Comparison of ENCODE assay signal across 1 cellular context in the genomic region with DNA sequence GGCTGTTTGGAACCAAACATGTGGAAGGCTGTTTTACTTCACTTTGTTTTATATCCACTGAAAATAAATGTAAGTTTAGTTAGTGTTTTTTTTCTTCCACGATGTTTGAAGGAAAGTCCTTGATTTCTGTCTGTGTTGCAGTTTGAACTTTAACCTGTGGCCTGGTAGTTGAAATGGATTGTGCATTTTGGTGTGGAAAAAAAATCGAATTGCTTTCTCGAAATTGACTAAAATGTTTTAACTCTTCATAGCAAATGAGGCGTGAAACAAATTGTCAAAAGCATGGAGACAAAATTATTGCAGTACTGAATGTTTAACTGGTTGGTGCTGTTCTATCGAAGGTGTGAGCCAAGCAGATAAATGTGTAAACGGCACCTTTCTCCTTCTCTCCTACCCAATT.
TF ChIP-seq lines count a peak whose summit lies in the region.

No MANE protein-coding gene starts in this region.

TF ChIP-seq in HepG2, 621 proteins besides CTCF, POLR2A, EP300 and RAD21 (continued from another document):
- TF ChIP-seq PAXIP1 (CRISPR knock-in tag; conservative IDR thresholded peaks at IDR 0.05), result peak; percentile 22; the same call in 1 of the 2 replicates
- no peak for TF ChIP-seq CHCHD3 (CRISPR knock-in tag; IDR thresholded peaks at IDR 0.05)
- 0 out of 2 replicates have a peak, but pooled peaks have one; percentile 26 for TF ChIP-seq ATF1 (CRISPR knock-in tag; IDR thresholded peaks at IDR 0.05)
- TF ChIP-seq, protein P1, sequence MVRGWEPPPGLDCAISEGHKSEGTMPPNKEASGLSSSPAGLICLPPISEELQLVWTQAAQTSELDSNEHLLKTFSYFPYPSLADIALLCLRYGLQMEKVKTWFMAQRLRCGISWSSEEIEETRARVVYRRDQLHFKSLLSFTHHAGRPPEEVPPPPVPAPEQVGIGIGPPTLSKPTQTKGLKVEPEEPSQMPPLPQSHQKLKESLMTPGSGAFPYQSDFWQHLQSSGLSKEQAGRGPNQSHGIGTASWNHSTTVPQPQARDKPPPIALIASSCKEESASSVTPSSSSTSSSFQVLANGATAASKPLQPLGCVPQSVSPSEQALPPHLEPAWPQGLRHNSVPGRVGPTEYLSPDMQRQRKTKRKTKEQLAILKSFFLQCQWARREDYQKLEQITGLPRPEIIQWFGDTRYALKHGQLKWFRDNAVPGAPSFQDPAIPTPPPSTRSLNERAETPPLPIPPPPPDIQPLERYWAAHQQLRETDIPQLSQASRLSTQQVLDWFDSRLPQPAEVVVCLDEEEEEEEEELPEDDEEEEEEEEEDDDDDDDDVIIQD (CRISPR knock-in tag; IDR thresholded peaks at IDR 0.05; ENCODE audit: low read depth), result peak; percentile 88; the same call in 1 of the 2 replicates
- no peak for TF ChIP-seq JUNB (CRISPR knock-in tag; IDR thresholded peaks at IDR 0.05; ENCODE audit: borderline replicate concordance)
- TF ChIP-seq, protein P2, sequence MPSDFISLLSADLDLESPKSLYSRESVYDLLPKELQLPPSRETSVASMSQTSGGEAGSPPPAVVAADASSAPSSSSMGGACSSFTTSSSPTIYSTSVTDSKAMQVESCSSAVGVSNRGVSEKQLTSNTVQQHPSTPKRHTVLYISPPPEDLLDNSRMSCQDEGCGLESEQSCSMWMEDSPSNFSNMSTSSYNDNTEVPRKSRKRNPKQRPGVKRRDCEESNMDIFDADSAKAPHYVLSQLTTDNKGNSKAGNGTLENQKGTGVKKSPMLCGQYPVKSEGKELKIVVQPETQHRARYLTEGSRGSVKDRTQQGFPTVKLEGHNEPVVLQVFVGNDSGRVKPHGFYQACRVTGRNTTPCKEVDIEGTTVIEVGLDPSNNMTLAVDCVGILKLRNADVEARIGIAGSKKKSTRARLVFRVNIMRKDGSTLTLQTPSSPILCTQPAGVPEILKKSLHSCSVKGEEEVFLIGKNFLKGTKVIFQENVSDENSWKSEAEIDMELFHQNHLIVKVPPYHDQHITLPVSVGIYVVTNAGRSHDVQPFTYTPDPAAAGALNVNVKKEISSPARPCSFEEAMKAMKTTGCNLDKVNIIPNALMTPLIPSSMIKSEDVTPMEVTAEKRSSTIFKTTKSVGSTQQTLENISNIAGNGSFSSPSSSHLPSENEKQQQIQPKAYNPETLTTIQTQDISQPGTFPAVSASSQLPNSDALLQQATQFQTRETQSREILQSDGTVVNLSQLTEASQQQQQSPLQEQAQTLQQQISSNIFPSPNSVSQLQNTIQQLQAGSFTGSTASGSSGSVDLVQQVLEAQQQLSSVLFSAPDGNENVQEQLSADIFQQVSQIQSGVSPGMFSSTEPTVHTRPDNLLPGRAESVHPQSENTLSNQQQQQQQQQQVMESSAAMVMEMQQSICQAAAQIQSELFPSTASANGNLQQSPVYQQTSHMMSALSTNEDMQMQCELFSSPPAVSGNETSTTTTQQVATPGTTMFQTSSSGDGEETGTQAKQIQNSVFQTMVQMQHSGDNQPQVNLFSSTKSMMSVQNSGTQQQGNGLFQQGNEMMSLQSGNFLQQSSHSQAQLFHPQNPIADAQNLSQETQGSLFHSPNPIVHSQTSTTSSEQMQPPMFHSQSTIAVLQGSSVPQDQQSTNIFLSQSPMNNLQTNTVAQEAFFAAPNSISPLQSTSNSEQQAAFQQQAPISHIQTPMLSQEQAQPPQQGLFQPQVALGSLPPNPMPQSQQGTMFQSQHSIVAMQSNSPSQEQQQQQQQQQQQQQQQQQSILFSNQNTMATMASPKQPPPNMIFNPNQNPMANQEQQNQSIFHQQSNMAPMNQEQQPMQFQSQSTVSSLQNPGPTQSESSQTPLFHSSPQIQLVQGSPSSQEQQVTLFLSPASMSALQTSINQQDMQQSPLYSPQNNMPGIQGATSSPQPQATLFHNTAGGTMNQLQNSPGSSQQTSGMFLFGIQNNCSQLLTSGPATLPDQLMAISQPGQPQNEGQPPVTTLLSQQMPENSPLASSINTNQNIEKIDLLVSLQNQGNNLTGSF (CRISPR knock-in tag; IDR thresholded peaks at IDR 0.05), result no peak
TF ChIP-seq in HepG2: peak in this region for 7.
